Comparison of ENCODE assay signal across 8 cellular contexts in genomic region chr5:134289509-134290113, GRCh38.
DNase-seq lines count a peak whose midpoint lies in the region; ATAC-seq and TF ChIP-seq lines count a peak whose summit lies in the region.

No MANE protein-coding gene starts in this region.

- no peak overlapping the region for H2BK15ac ChIP-seq in H9 (ENCODE audit: low read depth, low read length)

- H3K9me3 Mint-ChIP-seq in CD4-positive, alpha-beta memory T cell, result peaks cover 0 to 14% (median 10%) of the 10 kb centered on the region in 8 donors
- H3K9me3 Mint-ChIP-seq in H9 (peaks cover 20 to 24% of the 10 kb centered on the region in 2 experiments), type B pancreatic cell (peaks cover 8% of the 10 kb centered on the region)
- H3K9me3 Mint-ChIP-seq in activated CD8-positive, alpha-beta T cell treated with anti-CD3 and anti-CD28 coated beads for 36 hours, result peaks cover 10% of the 10 kb centered on the region
- no peaks in the 10 kb centered on the region for H3K9me3 Mint-ChIP-seq in natural killer cell treated with Interleukin-12 subunit alpha and Interleukin-12 subunit beta and Interleukin-15 and Interleukin-18, amount 100 ng/mL, for 72 hours

- H3K9me3 ChIP-seq in CD4-positive, alpha-beta memory T cell (ENCODE audit: control insufficient read depth in 1 of 2, low read length in 2 of 2), result no peaks in the 10 kb centered on the region
- H3K9me3 ChIP-seq in H9 (ENCODE audit: control insufficient read depth, low read depth, low read length), result no peaks in the 10 kb centered on the region
- H3K9me3 ChIP-seq in fibroblast of lung (ENCODE audit: control insufficient read depth, insufficient read depth, low read depth, low read length), result no peaks in the 10 kb centered on the region

- no peak overlapping the region for H2BK12ac ChIP-seq in H9 (ENCODE audit: insufficient read length, low read depth, low read length)

- TF ChIP-seq CTCF in H9 (conservative IDR thresholded peaks at IDR 0.05), result peak; percentile 85
- peak; percentile 70 for TF ChIP-seq CTCF in activated CD8-positive, alpha-beta T cell treated with anti-CD3 and anti-CD28 coated beads for 36 hours (IDR thresholded peaks at IDR 0.05)
- peak; percentile 75 to 79 for TF ChIP-seq CTCF in fibroblast of lung (conservative IDR thresholded peaks at IDR 0.05 in 1 of 2, IDR thresholded peaks at IDR 0.05 in 1 of 2; ENCODE audit: low read depth in 1 of 2, low read length in 2 of 2)
- peak; percentile 87 for TF ChIP-seq CTCF in type B pancreatic cell (conservative IDR thresholded peaks at IDR 0.05)

- H3K18ac ChIP-seq in H9 (ENCODE audit: insufficient read length, low read depth, low read length), result no peak overlapping the region

- H3K23me2 ChIP-seq in H9 (ENCODE audit: insufficient read length, low read depth, low read length, poor library complexity, severe bottlenecking), result no peaks in the 10 kb centered on the region

- no peak overlapping the region for H3K14ac ChIP-seq in H9 (ENCODE audit: insufficient read depth, low read length)

- no peak overlapping the region for H4K5ac ChIP-seq in H9 (ENCODE audit: insufficient read length, low read depth, low read length)

- peaks cover 3 to 5% of the 10 kb centered on the region in 2 donors for H3K27me3 Mint-ChIP-seq in CD4-positive, alpha-beta memory T cell
- H3K27me3 Mint-ChIP-seq in H9 (ENCODE audit: low read depth) (peaks cover 7% of the 10 kb centered on the region; the same call in 1 of the 2 replicates), type B pancreatic cell (peaks cover 3% of the 10 kb centered on the region)
- H3K27me3 Mint-ChIP-seq in activated CD8-positive, alpha-beta T cell treated with anti-CD3 and anti-CD28 coated beads for 36 hours, result peaks cover 5% of the 10 kb centered on the region
- H3K27me3 Mint-ChIP-seq in natural killer cell treated with Interleukin-12 subunit alpha and Interleukin-12 subunit beta and Interleukin-15 and Interleukin-18, amount 100 ng/mL, for 72 hours, result peaks cover 9 to 31% of the 10 kb centered on the region in 2 donors

- H2AFZ ChIP-seq in H9 (ENCODE audit: low read length) (no peak overlapping the region), fibroblast of lung (ENCODE audit: low read length) (no peak overlapping the region)

- H4K91ac ChIP-seq in H9 (ENCODE audit: insufficient read length, low read depth, low read length), result no peak overlapping the region

- H3K23ac ChIP-seq in H9 (ENCODE audit: insufficient read length, low read depth, low read length), result no peak overlapping the region

- DNase-seq in CD4-positive, alpha-beta memory T cell, result peak; percentile 50 to 55 (median 52)
- DNase-seq in H9, result peak; percentile 65
- DNase-seq in NCI-H526 treated with DMSO at 0.1 percent for 48 hours (lab: John Stamatoyannopoulos, UW), result peak; percentile 17
- DNase-seq in activated CD8-positive, alpha-beta T cell treated with anti-CD3 and anti-CD28 coated beads for 36 hours, result peak; percentile 55
- DNase-seq in fibroblast of lung (ENCODE audit: low read depth in 2 of 2), result peak; percentile 66 to 89
- peak; percentile 69 for DNase-seq in natural killer cell treated with Interleukin-12 subunit alpha and Interleukin-12 subunit beta and Interleukin-15 and Interleukin-18, amount 100 ng/mL, for 72 hours (ENCODE audit: low spot score)
- DNase-seq in type B pancreatic cell (ENCODE audit: extremely low spot score, unreplicated experiment), result no peak

- H2BK5ac ChIP-seq in H9 (ENCODE audit: insufficient read length, low read length), result no peak overlapping the region

- no peak overlapping the region for H3K9ac ChIP-seq in H9 (ENCODE audit: extremely low read depth, insufficient read length, low read length)
- no peak overlapping the region for H3K9ac ChIP-seq in fibroblast of lung (ENCODE audit: insufficient read depth, low read length)

- peaks cover 0 to 5% of the 10 kb centered on the region in 2 donors for H3K36me3 Mint-ChIP-seq in CD4-positive, alpha-beta memory T cell
- H3K36me3 Mint-ChIP-seq in H9 (ENCODE audit: insufficient read depth in 1 of 3, low read depth in 3 of 3), result peaks cover 10 to 11% (median 10%) of the 10 kb centered on the region in 3 experiments; a peak in 6 of 7 replicates
- peaks cover 4% of the 10 kb centered on the region for H3K36me3 Mint-ChIP-seq in activated CD8-positive, alpha-beta T cell treated with anti-CD3 and anti-CD28 coated beads for 36 hours (ENCODE audit: low read depth)
- no peaks in the 10 kb centered on the region for H3K36me3 Mint-ChIP-seq in natural killer cell treated with Interleukin-12 subunit alpha and Interleukin-12 subunit beta and Interleukin-15 and Interleukin-18, amount 100 ng/mL, for 72 hours
- peaks cover 7% of the 10 kb centered on the region for H3K36me3 Mint-ChIP-seq in type B pancreatic cell

- H4K20me1 ChIP-seq in H9 (ENCODE audit: control insufficient read depth, insufficient read depth, insufficient read length) (no peaks in the 10 kb centered on the region), fibroblast of lung (ENCODE audit: control insufficient read depth, extremely low read depth, insufficient read depth, low read length) (no peaks in the 10 kb centered on the region)

- H3K79me2 ChIP-seq in H9 (ENCODE audit: insufficient read depth, low read length), result no peaks in the 10 kb centered on the region
- H3K79me2 ChIP-seq in fibroblast of lung (ENCODE audit: control insufficient read depth, insufficient read depth, low read length), result no peaks in the 10 kb centered on the region

- H3K4ac ChIP-seq in H9 (ENCODE audit: low read depth, low read length), result no peak overlapping the region

- no peak overlapping the region for H3T11ph ChIP-seq in H9 (ENCODE audit: low read length)

- ATAC-seq in activated CD8-positive, alpha-beta T cell treated with anti-CD3 and anti-CD28 coated beads for 36 hours, result peak; percentile 77
- ATAC-seq in natural killer cell treated with Interleukin-12 subunit alpha and Interleukin-12 subunit beta and Interleukin-15 and Interleukin-18, amount 100 ng/mL, for 72 hours, result peak; percentile 62 to 75
- no peak for ATAC-seq in HG02623 (IDR thresholded peaks at IDR 0.05; ENCODE audit: unreplicated experiment)

- intact Hi-C loops in CD4-positive, alpha-beta memory T cell (cut with micrococcal nuclease), result loop anchor here (1.0 to 2.0 kb wide), 5 partner anchors 63 to 263 kb away; partner anchors contain the start of genes PPP2CA and SKP1
- intact Hi-C loops in activated CD8-positive, alpha-beta T cell treated with anti-CD3 and anti-CD28 coated beads for 36 hours (cut with micrococcal nuclease), result loop anchor here (2.0 kb wide), 1 partner anchor 105 kb away; no protein-coding TSS in a partner anchor

- H3K36me3 ChIP-seq in CD4-positive, alpha-beta memory T cell (ENCODE audit: insufficient read depth, low read length), result no peaks in the 10 kb centered on the region
- no peaks in the 10 kb centered on the region for H3K36me3 ChIP-seq in fibroblast of lung (ENCODE audit: control insufficient read depth, insufficient read depth, low read length)

- no peak overlapping the region for H2BK120ac ChIP-seq in H9 (ENCODE audit: low read depth, low read length, poor library complexity, severe bottlenecking)

- H2AK5ac ChIP-seq in H9 (ENCODE audit: insufficient read length, low read length), result no peak overlapping the region

- WGBS in H9 (ENCODE audit: extremely low coverage, insufficient read length, low lambda C conversion rate), result no CpG with 5 or more reads among the region's 7 CpGs

- no peak overlapping the region for H3K4me3 Mint-ChIP-seq in CD4-positive, alpha-beta memory T cell
- H3K4me3 Mint-ChIP-seq in H9, result no peak overlapping the region
- no peak overlapping the region for H3K4me3 Mint-ChIP-seq in activated CD8-positive, alpha-beta T cell treated with anti-CD3 and anti-CD28 coated beads for 36 hours
- no peak overlapping the region for H3K4me3 Mint-ChIP-seq in natural killer cell treated with Interleukin-12 subunit alpha and Interleukin-12 subunit beta and Interleukin-15 and Interleukin-18, amount 100 ng/mL, for 72 hours
- H3K4me3 Mint-ChIP-seq in type B pancreatic cell, result no peak overlapping the region

- no peak overlapping the region for H3K56ac ChIP-seq in H9 (ENCODE audit: insufficient read length, low read depth, low read length)

- no peaks in the 10 kb centered on the region for H3K27me3 ChIP-seq in CD4-positive, alpha-beta memory T cell (ENCODE audit: insufficient read depth, low read length)
- H3K27me3 ChIP-seq in H9 (ENCODE audit: insufficient read depth, low read length) (no peaks in the 10 kb centered on the region), fibroblast of lung (ENCODE audit: control insufficient read depth, insufficient read depth, low read length) (no peaks in the 10 kb centered on the region)

- no peaks in the 10 kb centered on the region for H3K4me1 ChIP-seq in CD4-positive, alpha-beta memory T cell (ENCODE audit: insufficient read depth, low read length)
- H3K4me1 ChIP-seq in H9 (ENCODE audit: insufficient read depth, low read length) (no peaks in the 10 kb centered on the region), fibroblast of lung (ENCODE audit: control insufficient read depth, extremely low read depth, insufficient read depth, low read length) (no peaks in the 10 kb centered on the region)

- CTCF ChIA-PET in CD4-positive, alpha-beta memory T cell (lab: Charles Lee; ENCODE audit: partially characterized antibody), result interaction anchor here (0.6 to 7.6 kb wide), 21 partner anchors 10 to 320 kb away, joined by 3 to 178 read pairs (median 4); partner anchors contain the start of genes PPP2CA and SKP1
- CTCF ChIA-PET in activated CD8-positive, alpha-beta T cell treated with anti-CD3 and anti-CD28 coated beads for 36 hours (lab: Charles Lee), result interaction anchor here (0.6 to 5.8 kb wide), 23 partner anchors 9 to 298 kb away, joined by 3 to 69 read pairs (median 4); partner anchors contain the start of gene SKP1

- no peaks in the 10 kb centered on the region for H3K79me1 ChIP-seq in H9 (ENCODE audit: insufficient read depth, low read depth, low read length, poor library complexity, severe bottlenecking)

- POLR2A ChIA-PET in CD4-positive, alpha-beta memory T cell (lab: Charles Lee; ENCODE audit: partially characterized antibody), result interaction anchor here (1.3 to 1.4 kb wide), 3 partner anchors 64 to 112 kb away, joined by 4 to 8 read pairs (median 8); partner anchors contain the start of genes PPP2CA and SKP1
- POLR2A ChIA-PET in activated CD8-positive, alpha-beta T cell treated with anti-CD3 and anti-CD28 coated beads for 36 hours (lab: Charles Lee), result interaction anchor here (0.6 to 1.2 kb wide), 4 partner anchors 28 to 112 kb away, joined by 3 to 4 read pairs (median 3); partner anchors contain the start of gene PPP2CA

- H3K27ac Mint-ChIP-seq in CD4-positive, alpha-beta memory T cell, result peak overlapping the region in 2 of 7 donors; percentile 17 to 32
- H3K27ac Mint-ChIP-seq in H9 (no peak overlapping the region), type B pancreatic cell (no peak overlapping the region)
- no peak overlapping the region for H3K27ac Mint-ChIP-seq in activated CD8-positive, alpha-beta T cell treated with anti-CD3 and anti-CD28 coated beads for 36 hours
- no peak overlapping the region for H3K27ac Mint-ChIP-seq in natural killer cell treated with Interleukin-12 subunit alpha and Interleukin-12 subunit beta and Interleukin-15 and Interleukin-18, amount 100 ng/mL, for 72 hours

- H3K4me2 ChIP-seq in H9 (ENCODE audit: insufficient read depth, insufficient read length, low read length) (no peak overlapping the region), fibroblast of lung (ENCODE audit: extremely low read depth, insufficient read depth, low read length) (no peak overlapping the region)

- H4K8ac ChIP-seq in H9 (replicated peaks; ENCODE audit: insufficient read length, low read depth, low read length), result no peak overlapping the region

- no peaks in the 10 kb centered on the region for H3K4me1 Mint-ChIP-seq in CD4-positive, alpha-beta memory T cell
- H3K4me1 Mint-ChIP-seq in H9, result no peaks in the 10 kb centered on the region
- peaks cover 4% of the 10 kb centered on the region for H3K4me1 Mint-ChIP-seq in activated CD8-positive, alpha-beta T cell treated with anti-CD3 and anti-CD28 coated beads for 36 hours (ENCODE audit: low read depth)
- no peaks in the 10 kb centered on the region for H3K4me1 Mint-ChIP-seq in natural killer cell treated with Interleukin-12 subunit alpha and Interleukin-12 subunit beta and Interleukin-15 and Interleukin-18, amount 100 ng/mL, for 72 hours (ENCODE audit: low read depth in 2 of 2)
- H3K4me1 Mint-ChIP-seq in type B pancreatic cell (ENCODE audit: unreplicated experiment), result no peaks in the 10 kb centered on the region

- no peak overlapping the region for H2BK20ac ChIP-seq in H9 (ENCODE audit: low read depth, low read length, poor library complexity, severe bottlenecking)

- no peak overlapping the region for H3K4me3 ChIP-seq in CD4-positive, alpha-beta memory T cell (ENCODE audit: low read length in 2 of 2)
- no peak overlapping the region for H3K4me3 ChIP-seq in fibroblast of lung (replicated peaks in 1 of 4; ENCODE audit: control extremely low read depth in 1 of 4, insufficient read depth in 1 of 4, low read depth in 3 of 4, low read length in 4 of 4)

- no peak overlapping the region for H3K27ac ChIP-seq in CD4-positive, alpha-beta memory T cell (ENCODE audit: low read depth, low read length)
- H3K27ac ChIP-seq in H9 (ENCODE audit: insufficient read length, low read depth, low read length) (no peak overlapping the region), fibroblast of lung (ENCODE audit: insufficient read depth, low read length) (no peak overlapping the region)
